8 cellular contexts compared by ENCODE assay signal in the genomic region with DNA sequence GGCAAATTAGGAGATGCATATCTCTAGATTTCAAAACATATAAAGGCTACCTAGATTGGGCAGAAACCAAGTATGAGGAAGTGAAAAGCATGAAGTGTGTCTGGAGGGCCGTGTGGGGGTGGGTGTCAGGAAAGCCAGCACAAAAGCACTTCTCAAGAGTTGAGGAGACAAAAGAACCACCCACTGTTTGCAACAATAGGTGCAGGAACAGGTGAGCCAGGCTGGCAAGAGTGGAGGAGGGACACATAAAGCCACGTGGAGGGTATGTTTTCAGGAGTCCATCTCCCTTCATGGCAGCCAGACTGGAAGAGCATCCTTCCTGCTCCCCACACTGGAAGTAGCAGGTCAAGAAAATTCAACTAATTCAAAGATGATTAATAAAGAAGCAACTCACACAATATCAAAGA.
DNase-seq lines count a peak whose midpoint lies in the region; ATAC-seq and TF ChIP-seq lines count a peak whose summit lies in the region.

No MANE protein-coding gene starts in this region.

- CTCF ChIA-PET in activated B cell treated with CpG ODN at 0.5 μM for 24 hours (lab: Charles Lee) (no interaction called here), mammary epithelial cell (lab: Charles Lee; ENCODE audit: low non-redundant PET) (no interaction called here)

- peak overlapping the region; percentile 13 for H3K4me3 ChIP-seq in GM23338
- no peak overlapping the region for H3K4me3 ChIP-seq in Karpas-422 (ENCODE audit: low read length)
- no peak overlapping the region for H3K4me3 ChIP-seq in prostate gland
- H3K4me3 ChIP-seq in mammary epithelial cell (replicated peaks in 1 of 3; ENCODE audit: insufficient read depth in 1 of 3, low read depth in 2 of 3, low read length in 3 of 3): no peak overlapping the region

- H3K27me3 Mint-ChIP-seq in GM23338 (ENCODE audit: insufficient read depth, low read depth, poor library complexity) (peaks cover 4% of the 10 kb centered on the region), activated B cell treated with CpG ODN at 0.5 μM for 24 hours (no peaks in the 10 kb centered on the region)

- H3K27ac Mint-ChIP-seq in GM23338 (peak overlapping the region; percentile 96), activated B cell treated with CpG ODN at 0.5 μM for 24 hours (peak overlapping the region; percentile 47)

- H3K79me2 ChIP-seq in GM23338 (replicated peaks; ENCODE audit: insufficient read depth) (0 out of 2 replicates have a peak, but pooled peaks cover 4% of the 10 kb centered on the region), Karpas-422 (ENCODE audit: low read length) (no peaks in the 10 kb centered on the region), mammary epithelial cell (ENCODE audit: insufficient read depth, low read length) (peaks cover 37% of the 10 kb centered on the region)

- H3K4me1 ChIP-seq in GM23338 (ENCODE audit: insufficient read depth) (peaks cover 33% of the 10 kb centered on the region), Karpas-422 (ENCODE audit: low read length) (no peaks in the 10 kb centered on the region), prostate gland (replicated peaks) (no peaks in the 10 kb centered on the region), mammary epithelial cell (ENCODE audit: insufficient read depth, low read length) (no peaks in the 10 kb centered on the region)

- H3K27ac ChIP-seq in GM23338 (ENCODE audit: low read depth): peak overlapping the region; percentile 81
- H3K27ac ChIP-seq in Karpas-422 (ENCODE audit: low read length): no peak overlapping the region
- no peak overlapping the region for H3K27ac ChIP-seq in prostate gland
- H3K27ac ChIP-seq in mammary epithelial cell (ENCODE audit: insufficient read depth, low read depth, low read length): no peak overlapping the region

- no peak for TF ChIP-seq POLR2A in prostate gland (IDR thresholded peaks at IDR 0.05)

- no peaks in the 10 kb centered on the region for H3K27me3 ChIP-seq in GM23338 (ENCODE audit: insufficient read depth)
- H3K27me3 ChIP-seq in Karpas-422 (ENCODE audit: low read length): no peaks in the 10 kb centered on the region
- no peaks in the 10 kb centered on the region for H3K27me3 ChIP-seq in prostate gland (replicated peaks; ENCODE audit: insufficient read depth)
- no peaks in the 10 kb centered on the region for H3K27me3 ChIP-seq in mammary epithelial cell (ENCODE audit: insufficient read depth, low read length)

- in situ Hi-C loops in mammary epithelial cell (cut with MboI; ENCODE audit: low sequenced_read_pairs in 2 of 2): no loop called here

- H3K9me3 ChIP-seq in Karpas-422 (ENCODE audit: low read length) (no peaks in the 10 kb centered on the region), prostate gland (no peaks in the 10 kb centered on the region), mammary epithelial cell (replicated peaks; ENCODE audit: insufficient read depth, low read length) (no peaks in the 10 kb centered on the region)

- intact Hi-C loops in activated B cell treated with CpG ODN at 0.5 μM for 24 hours (cut with micrococcal nuclease): loop anchor here (5.0 kb wide), 3 partner anchors 45 to 95 kb away; partner anchors contain the start of gene CERS6
- intact Hi-C loops in prostate gland (cut with DNase I): no loop called here
- intact Hi-C loops in mammary epithelial cell (cut with micrococcal nuclease): no loop called here

- ATAC-seq in GM18498 (IDR thresholded peaks at IDR 0.05; ENCODE audit: unreplicated experiment) (peak; percentile 98), GM23338 (peak; percentile 98), activated B cell treated with CpG ODN at 0.5 μM for 24 hours (ENCODE audit: low read depth) (peak; percentile 84), HG02970 (IDR thresholded peaks at IDR 0.05; ENCODE audit: low FRiP score, unreplicated experiment) (no peak)

- H3K36me3 ChIP-seq in GM23338 (ENCODE audit: insufficient read depth) (no peaks in the 10 kb centered on the region), Karpas-422 (ENCODE audit: insufficient read depth, low read length) (no peaks in the 10 kb centered on the region), prostate gland (no peaks in the 10 kb centered on the region), mammary epithelial cell (ENCODE audit: insufficient read depth, low read length) (peaks cover 7% of the 10 kb centered on the region)

- H2AFZ ChIP-seq in GM23338: no peak overlapping the region
- H2AFZ ChIP-seq in Karpas-422 (ENCODE audit: low read length): no peak overlapping the region
- no peak overlapping the region for H2AFZ ChIP-seq in mammary epithelial cell (ENCODE audit: low read depth, low read length)

- peak; percentile 97 for DNase-seq in GM23338 (ENCODE audit: low spot score)
- peak; percentile 47 for DNase-seq in Karpas-422
- no peak for DNase-seq in activated B cell treated with CpG ODN at 0.5 μM for 24 hours
- no peak for DNase-seq in activated naive CD4-positive, alpha-beta T cell treated with anti-CD3 and anti-CD28 coated beads, Interleukin-2, amount 50 U/mL, for 16 hours
- DNase-seq in prostate gland (ENCODE audit: low spot score): no peak
- DNase-seq in mammary epithelial cell: no peak

- BruUV-seq in mammary epithelial cell (replicated peaks; lab: Mats Ljungman, UMichigan): no TSS peak

- POLR2A ChIA-PET in activated B cell treated with CpG ODN at 0.5 μM for 24 hours (lab: Charles Lee): no interaction called here

- H3K4me1 Mint-ChIP-seq in GM23338: peaks cover 47% of the 10 kb centered on the region
- peaks cover 24% of the 10 kb centered on the region for H3K4me1 Mint-ChIP-seq in activated B cell treated with CpG ODN at 0.5 μM for 24 hours

- 65% methylated on average over 2 of the region's 2 CpGs for WGBS in prostate gland
- 10% methylated on average over 1 of the region's 2 CpGs for WGBS in mammary epithelial cell (ENCODE audit: low coverage, missing lambda C conversion rate)

- peak overlapping the region; percentile 54; the same call in 2 of the 3 replicates for H3K4me3 Mint-ChIP-seq in GM23338
- H3K4me3 Mint-ChIP-seq in activated B cell treated with CpG ODN at 0.5 μM for 24 hours: peak overlapping the region; percentile 19

- TF ChIP-seq CTCF in GM23338 (conservative IDR thresholded peaks at IDR 0.05; ENCODE audit: low read depth in 2 of 2) (peak in 1 of 2 experiments; percentile 14; a peak in 1 of 4 replicates), activated B cell treated with CpG ODN at 0.5 μM for 24 hours (IDR thresholded peaks at IDR 0.05) (no peak), prostate gland (IDR thresholded peaks at IDR 0.05) (no peak), mammary epithelial cell (conservative IDR thresholded peaks at IDR 0.05 in 1 of 2, IDR thresholded peaks at IDR 0.05 in 1 of 2; ENCODE audit: extremely low read depth in 1 of 2, insufficient read depth in 1 of 2, low read depth in 1 of 2, low read length in 2 of 2) (no peak)

- no peaks in the 10 kb centered on the region for H4K20me1 ChIP-seq in GM23338 (replicated peaks; ENCODE audit: insufficient read depth)
- no peaks in the 10 kb centered on the region for H4K20me1 ChIP-seq in Karpas-422 (ENCODE audit: insufficient read depth, low read depth, low read length)
- no peaks in the 10 kb centered on the region for H4K20me1 ChIP-seq in mammary epithelial cell (ENCODE audit: insufficient read depth, low read length)

- H3K4me2 ChIP-seq in GM23338 (peak overlapping the region; percentile 29), Karpas-422 (ENCODE audit: low read depth, low read length, poor library complexity, severe bottlenecking) (no peak overlapping the region), mammary epithelial cell (ENCODE audit: insufficient read depth, low read depth, low read length) (no peak overlapping the region)

- H3F3A ChIP-seq in GM23338 (replicated peaks; ENCODE audit: low read depth): no peaks in the 10 kb centered on the region

- H3K9me2 ChIP-seq in GM23338 (ENCODE audit: insufficient read depth) (no peaks in the 10 kb centered on the region), Karpas-422 (replicated peaks; ENCODE audit: insufficient read depth, low read length) (no peaks in the 10 kb centered on the region)

- dilution Hi-C loops in mammary epithelial cell (cut with HindIII; ENCODE audit: low sequenced_read_pairs): no loop called here

- H3K9me3 Mint-ChIP-seq in GM23338 (no peaks in the 10 kb centered on the region), activated B cell treated with CpG ODN at 0.5 μM for 24 hours (no peaks in the 10 kb centered on the region)

- H3K9ac ChIP-seq in Karpas-422 (ENCODE audit: low read length) (no peak overlapping the region), mammary epithelial cell (ENCODE audit: insufficient read depth, low read length) (no peak overlapping the region)

- H3K36me3 Mint-ChIP-seq in GM23338 (ENCODE audit: low read depth) (peaks cover 19% of the 10 kb centered on the region), activated B cell treated with CpG ODN at 0.5 μM for 24 hours (ENCODE audit: low read depth) (peaks cover 8% of the 10 kb centered on the region)

TF ChIP-seq in GM23338, 12 proteins besides CTCF, POLR2A, EP300 and RAD21 (continues in another document):
- peak; percentile 39; the same call in 1 of the 2 replicates for TF ChIP-seq POLR2AphosphoS5 (IDR thresholded peaks at IDR 0.05; ENCODE audit: low read depth)
- peak; percentile 90 for TF ChIP-seq NANOG (IDR thresholded peaks at IDR 0.05; ENCODE audit: borderline replicate concordance)
- TF ChIP-seq CREB1 (CRISPR knock-in tag; IDR thresholded peaks at IDR 0.05; ENCODE audit: low read depth): 0 out of 2 replicates have a peak, but pooled peaks have one; percentile 56
- TF ChIP-seq ETS1 (IDR thresholded peaks at IDR 0.05): peak; percentile 63; the same call in 1 of the 2 replicates
- no peak for TF ChIP-seq ZNF114 (CRISPR knock-in tag; IDR thresholded peaks at IDR 0.05)
- TF ChIP-seq EZH2 (IDR thresholded peaks at IDR 0.05; ENCODE audit: low read depth, unreplicated experiment): no peak

Comparison
In these comparisons a context has a peak if more than half of its experiments do, and no peak if none do; other contexts are left out.
1. DNase-seq: peak in GM23338 (single experiment) and Karpas-422 (single experiment); none in activated B cell treated with CpG ODN at 0.5 μM for 24 hours (single experiment), activated naive CD4-positive, alpha-beta T cell treated with anti-CD3 and anti-CD28 coated beads, Interleukin-2, amount 50 U/mL, for 16 hours (single experiment), prostate gland (single experiment) and mammary epithelial cell (single experiment).